1 cellular context compared by ENCODE assay signal in the genomic region with DNA sequence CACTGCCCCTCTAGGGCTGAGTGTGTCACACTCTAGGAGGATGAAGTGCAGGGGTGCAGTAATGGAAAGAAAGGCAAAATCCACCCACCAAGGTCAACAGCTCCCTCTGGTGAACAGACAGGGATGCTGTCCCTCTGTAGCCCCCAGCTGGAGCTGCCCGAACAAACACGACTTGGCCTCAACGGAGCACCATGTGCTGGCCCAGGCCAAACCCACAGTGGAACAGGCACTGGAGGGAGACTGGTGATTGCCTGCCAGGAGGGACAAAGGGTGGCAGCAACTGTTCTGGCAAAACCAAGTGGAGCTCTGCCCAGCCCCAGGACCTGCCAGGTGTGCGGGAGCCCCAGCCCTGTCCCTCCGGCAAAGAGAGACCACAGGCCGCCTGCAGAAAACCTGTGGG.
A peak's percentile ranks its signal among the peaks of the same experiment; 100 is the strongest.
TF ChIP-seq lines count a peak whose summit lies in the region.

No MANE protein-coding gene starts in this region.

TF ChIP-seq in H1, 55 proteins besides CTCF, POLR2A, EP300 and RAD21 (continued from another document):
- TF ChIP-seq, protein P1, sequence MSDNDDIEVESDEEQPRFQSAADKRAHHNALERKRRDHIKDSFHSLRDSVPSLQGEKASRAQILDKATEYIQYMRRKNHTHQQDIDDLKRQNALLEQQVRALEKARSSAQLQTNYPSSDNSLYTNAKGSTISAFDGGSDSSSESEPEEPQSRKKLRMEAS (IDR thresholded peaks at IDR 0.05) = 0 out of 2 replicates have a peak, but pooled peaks have one; percentile 36
